In genomic region chr3:188126931-188127330, GRCh38 we compare ENCODE assay signal across 18 cellular contexts.
"Had no signal": no experiment of that assay in that cellular context is flagged by ENCODE, and none has a peak within 500 bp of the region (broad histone marks: within the 10 kb centered on the region; RNA-seq: fewer than 3 reads in every experiment).

No MANE protein-coding gene starts in this region.

- H3K27ac ChIP-seq: foreskin keratinocyte had no signal

- H3K9me3 ChIP-seq: mucosa of descending colon, stomach had no signal

- H3K9me3 Mint-ChIP-seq: central memory CD8-positive, alpha-beta T cell; naive thymus-derived CD8-positive, alpha-beta T cell; WTC11 had no signal

- H3K27me3 Mint-ChIP-seq: activated naive CD8-positive, alpha-beta T cell; central memory CD8-positive, alpha-beta T cell; naive thymus-derived CD8-positive, alpha-beta T cell; T-helper 17 cell had no signal

- H3K36me3 Mint-ChIP-seq: activated naive CD8-positive, alpha-beta T cell; brain; naive thymus-derived CD8-positive, alpha-beta T cell; WTC11 had no signal

- DNase-seq: activated CD4-positive, alpha-beta T cell treated with anti-CD3 and anti-CD28 coated beads for 48 hours; activated CD8-positive, alpha-beta memory T cell treated with anti-CD3 and anti-CD28 coated beads, Interleukin-2, amount 50 U/mL, for 4 hours; activated CD8-positive, alpha-beta T cell treated with anti-CD3 and anti-CD28 coated beads, Interleukin-2, amount 10 ng/mL, durations not matched to agents 7 days and 5 days; activated gamma-delta T cell treated with Interleukin-2 at 50 U/mL for 16 hours; amniotic stem cell; effector CD8-positive, alpha-beta T cell; foreskin keratinocyte; head of caudate nucleus; mucosa of descending colon; naive thymus-derived CD8-positive, alpha-beta T cell; stimulated activated CD4-positive, alpha-beta T cell treated with anti-CD3 and anti-CD28 coated beads, Interleukin-2, amount 100 ng/mL, for 24 hours; stomach; T-helper 17 cell had no signal

- H3K36me3 ChIP-seq: stomach had no signal

- H3K27ac Mint-ChIP-seq: activated CD8-positive, alpha-beta T cell treated with anti-CD3 and anti-CD28 coated beads, Interleukin-2, amount 10 ng/mL, durations not matched to agents 7 days and 5 days; activated naive CD8-positive, alpha-beta T cell; naive thymus-derived CD8-positive, alpha-beta T cell; T-helper 17 cell; WTC11 had no signal

- ATAC-seq: activated CD8-positive, alpha-beta T cell treated with anti-CD3 and anti-CD28 coated beads, Interleukin-2, amount 10 ng/mL, durations not matched to agents 7 days and 5 days; foreskin keratinocyte; left lobe of liver; mucosa of descending colon; naive thymus-derived CD8-positive, alpha-beta T cell; T-helper 17 cell; WTC11 had no signal

- H3K4me3 Mint-ChIP-seq: activated CD8-positive, alpha-beta T cell treated with anti-CD3 and anti-CD28 coated beads, Interleukin-2, amount 10 ng/mL, durations not matched to agents 7 days and 5 days; activated naive CD8-positive, alpha-beta T cell; brain; central memory CD8-positive, alpha-beta T cell; naive thymus-derived CD8-positive, alpha-beta T cell; T-helper 17 cell; WTC11 had no signal

- H3K4me1 Mint-ChIP-seq: central memory CD8-positive, alpha-beta T cell; T-helper 17 cell had no signal

- H3K27me3 ChIP-seq: foreskin keratinocyte, stomach had no signal

- H3K4me3 ChIP-seq: mucosa of descending colon, stomach had no signal
